ENCODE assay signal across 1 cellular context in the genomic region with DNA sequence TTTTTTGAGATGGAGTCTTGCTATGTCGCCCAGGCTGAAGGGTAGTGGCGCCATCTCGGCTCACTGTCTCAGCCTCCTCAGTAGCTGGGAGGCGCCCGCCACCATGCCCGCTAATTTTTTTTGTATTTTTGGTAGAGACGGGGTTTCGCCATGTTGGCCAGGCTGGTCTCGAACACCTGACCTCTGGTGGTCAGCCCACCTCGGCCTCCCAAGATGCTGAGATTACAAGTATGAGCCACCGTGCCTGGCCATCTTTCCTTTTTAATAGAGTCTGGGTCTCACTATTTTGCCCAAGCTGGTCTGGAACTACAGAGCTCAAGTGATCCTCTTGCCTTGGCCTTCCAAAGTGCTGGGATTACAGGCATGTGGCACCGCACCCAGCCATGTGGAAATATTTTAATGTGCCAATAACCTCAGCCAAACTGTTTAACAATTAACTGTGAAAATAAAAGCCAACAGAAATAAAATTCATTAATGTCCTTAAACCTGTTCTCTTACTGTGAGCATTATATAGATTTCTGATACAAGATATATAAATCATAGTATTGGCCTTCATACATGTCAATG.
TF ChIP-seq lines count a peak whose summit lies in the region.

No MANE protein-coding gene starts in this region.

TF ChIP-seq in K562, 482 proteins besides CTCF, POLR2A, EP300 and RAD21:
- TF ChIP-seq ZNF140 (CRISPR knock-in tag; IDR thresholded peaks at IDR 0.05) (no peak), TGIF2 (CRISPR knock-in tag; IDR thresholded peaks at IDR 0.05) (no peak)
- TF ChIP-seq, protein P1, sequence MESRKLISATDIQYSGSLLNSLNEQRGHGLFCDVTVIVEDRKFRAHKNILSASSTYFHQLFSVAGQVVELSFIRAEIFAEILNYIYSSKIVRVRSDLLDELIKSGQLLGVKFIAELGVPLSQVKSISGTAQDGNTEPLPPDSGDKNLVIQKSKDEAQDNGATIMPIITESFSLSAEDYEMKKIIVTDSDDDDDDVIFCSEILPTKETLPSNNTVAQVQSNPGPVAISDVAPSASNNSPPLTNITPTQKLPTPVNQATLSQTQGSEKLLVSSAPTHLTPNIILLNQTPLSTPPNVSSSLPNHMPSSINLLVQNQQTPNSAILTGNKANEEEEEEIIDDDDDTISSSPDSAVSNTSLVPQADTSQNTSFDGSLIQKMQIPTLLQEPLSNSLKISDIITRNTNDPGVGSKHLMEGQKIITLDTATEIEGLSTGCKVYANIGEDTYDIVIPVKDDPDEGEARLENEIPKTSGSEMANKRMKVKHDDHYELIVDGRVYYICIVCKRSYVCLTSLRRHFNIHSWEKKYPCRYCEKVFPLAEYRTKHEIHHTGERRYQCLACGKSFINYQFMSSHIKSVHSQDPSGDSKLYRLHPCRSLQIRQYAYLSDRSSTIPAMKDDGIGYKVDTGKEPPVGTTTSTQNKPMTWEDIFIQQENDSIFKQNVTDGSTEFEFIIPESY (CRISPR knock-in tag; IDR thresholded peaks at IDR 0.05) = 0 out of 2 replicates have a peak, but pooled peaks have one; percentile 32
